Comparison of ENCODE assay signal across 21 cellular contexts in genomic region chr1:119720866-119721440, GRCh38. TPM values are rescaled to one million over a fixed set of nuclear protein-coding genes. Genes with fewer than 3 reads are reported as not detected.
"Had no signal": no experiment of that assay in that cellular context is flagged by ENCODE, and none has a peak within 500 bp of the region (broad histone marks: within the 10 kb centered on the region; RNA-seq: fewer than 3 reads in every experiment).

No MANE protein-coding gene starts in this region.

- H3K9me3 ChIP-seq: breast epithelium, gastroesophageal sphincter, heart left ventricle, ovary, sigmoid colon, thoracic aorta had no signal

- H3K4me3 ChIP-seq: breast epithelium, gastroesophageal sphincter, heart left ventricle, ovary, sigmoid colon, thoracic aorta had no signal

- H3K36me3 Mint-ChIP-seq: immature natural killer cell; stimulated activated naive B cell treated with anti-CD40 and anti-IgM and Interleukin-4, amounts not matched to agents 10 μg/mL and 1 μg/mL and 100 μg/mL, for 72 hours had no signal

- H3K27me3 ChIP-seq: breast epithelium, gastroesophageal sphincter, heart left ventricle, ovary, sigmoid colon had no signal

- DNase-seq: activated B cell treated with CpG ODN at 0.5 μM for 24 hours; activated CD4-positive, alpha-beta T cell treated with anti-CD3 and anti-CD28 coated beads for 48 hours; activated CD8-positive, alpha-beta T cell treated with anti-CD3 and anti-CD28 coated beads, Interleukin-2, amount 10 ng/mL, durations not matched to agents 7 days and 5 days; activated naive CD4-positive, alpha-beta T cell treated with Interleukin-2 at 50 U/mL for 16 hours; activated T-cell treated with anti-CD3 and anti-CD28 coated beads, Interleukin-2, amount 50 U/mL, for 24 hours; anterior cingulate cortex; cortex of kidney; heart left ventricle; immature natural killer cell; left ventricle myocardium superior; ovary; sigmoid colon; stimulated activated CD4-positive, alpha-beta T cell treated with anti-CD3 and anti-CD28 coated beads, Interleukin-4, amount 100 ng/mL, for 4 hours; stimulated activated naive B cell treated with anti-CD40 and anti-IgM and Interleukin-4, amounts not matched to agents 10 μg/mL and 1 μg/mL and 100 μg/mL, for 72 hours had no signal

- H3K9me3 Mint-ChIP-seq: activated B cell treated with CpG ODN at 0.5 μM for 24 hours; activated T-cell treated with anti-CD3 and anti-CD28 coated beads, Interleukin-2, amount 50 U/mL, for 24 hours; activated T-helper 2 cell treated with anti-CD3 and anti-CD28 coated beads, Interferon-gamma antibody, Interleukin-2, Interleukin-4, amounts not matched to agents 10 μg/mL and 5 μg/mL and 100 μg/mL, durations not matched to agents 14 hours and 24 hours and 36 hours; immature natural killer cell; stimulated activated naive B cell treated with anti-CD40 and anti-IgM and Interleukin-4, amounts not matched to agents 10 μg/mL and 1 μg/mL and 100 μg/mL, for 72 hours; T-helper 2 cell treated with Interferon-gamma antibody and Interleukin-4, amounts not matched to agents 5 μg/mL and 100 μg/mL, for 36 hours had no signal

- H3K27ac Mint-ChIP-seq: activated B cell treated with CpG ODN at 0.5 μM for 24 hours; activated CD8-positive, alpha-beta T cell treated with anti-CD3 and anti-CD28 coated beads, Interleukin-2, amount 10 ng/mL, durations not matched to agents 7 days and 5 days; activated T-cell treated with anti-CD3 and anti-CD28 coated beads, Interleukin-2, amount 50 U/mL, for 24 hours; activated T-helper 2 cell treated with anti-CD3 and anti-CD28 coated beads, Interferon-gamma antibody, Interleukin-2, Interleukin-4, amounts not matched to agents 10 μg/mL and 5 μg/mL and 100 μg/mL, durations not matched to agents 14 hours and 24 hours and 36 hours; immature natural killer cell; stimulated activated naive B cell treated with anti-CD40 and anti-IgM and Interleukin-4, amounts not matched to agents 10 μg/mL and 1 μg/mL and 100 μg/mL, for 72 hours had no signal

- ATAC-seq: activated CD8-positive, alpha-beta T cell treated with anti-CD3 and anti-CD28 coated beads, Interleukin-2, amount 10 ng/mL, durations not matched to agents 7 days and 5 days; esophagus mucosa; gastroesophageal sphincter; heart left ventricle; left ventricle myocardium superior; stimulated activated naive B cell treated with anti-CD40 and anti-IgM and Interleukin-4, amounts not matched to agents 10 μg/mL and 1 μg/mL and 100 μg/mL, for 72 hours had no signal

- H3K27me3 Mint-ChIP-seq: activated B cell treated with CpG ODN at 0.5 μM for 24 hours; activated T-cell treated with anti-CD3 and anti-CD28 coated beads, Interleukin-2, amount 50 U/mL, for 24 hours; stimulated activated naive B cell treated with anti-CD40 and anti-IgM and Interleukin-4, amounts not matched to agents 10 μg/mL and 1 μg/mL and 100 μg/mL, for 72 hours had no signal

- FAIRE-seq: TTC549 had no signal

- H3K36me3 ChIP-seq: breast epithelium, ovary had no signal

- H3K4me3 Mint-ChIP-seq: activated B cell treated with CpG ODN at 0.5 μM for 24 hours; activated CD8-positive, alpha-beta T cell treated with anti-CD3 and anti-CD28 coated beads, Interleukin-2, amount 10 ng/mL, durations not matched to agents 7 days and 5 days; activated T-cell treated with anti-CD3 and anti-CD28 coated beads, Interleukin-2, amount 50 U/mL, for 24 hours; immature natural killer cell; stimulated activated naive B cell treated with anti-CD40 and anti-IgM and Interleukin-4, amounts not matched to agents 10 μg/mL and 1 μg/mL and 100 μg/mL, for 72 hours; T-helper 2 cell treated with Interferon-gamma antibody and Interleukin-4, amounts not matched to agents 5 μg/mL and 100 μg/mL, for 36 hours had no signal

- H3K4me1 Mint-ChIP-seq: activated B cell treated with CpG ODN at 0.5 μM for 24 hours; immature natural killer cell; stimulated activated naive B cell treated with anti-CD40 and anti-IgM and Interleukin-4, amounts not matched to agents 10 μg/mL and 1 μg/mL and 100 μg/mL, for 72 hours had no signal

- H3K27ac ChIP-seq: breast epithelium, gastroesophageal sphincter, heart left ventricle, ovary, sigmoid colon, thoracic aorta had no signal

- H3K4me1 ChIP-seq: breast epithelium, gastroesophageal sphincter, heart left ventricle, sigmoid colon had no signal

RNA-seq across cellular contexts. Expression of gene HMGCS2, which starts 47.8 kb away (rescaled TPM):
- total RNA-seq: activated B cell treated with CpG ODN at 0.5 μM for 24 hours; activated CD8-positive, alpha-beta T cell treated with anti-CD3 and anti-CD28 coated beads, Interleukin-2, amount 10 ng/mL, durations not matched to agents 7 days and 5 days; activated T-helper 2 cell treated with anti-CD3 and anti-CD28 coated beads, Interferon-gamma antibody, Interleukin-2, Interleukin-4, amounts not matched to agents 10 μg/mL and 5 μg/mL and 100 μg/mL, durations not matched to agents 14 hours and 24 hours and 36 hours had no signal
- polyA plus RNA-seq: immature natural killer cell had no signal
